23 cellular contexts compared by ENCODE assay signal in the genomic region with DNA sequence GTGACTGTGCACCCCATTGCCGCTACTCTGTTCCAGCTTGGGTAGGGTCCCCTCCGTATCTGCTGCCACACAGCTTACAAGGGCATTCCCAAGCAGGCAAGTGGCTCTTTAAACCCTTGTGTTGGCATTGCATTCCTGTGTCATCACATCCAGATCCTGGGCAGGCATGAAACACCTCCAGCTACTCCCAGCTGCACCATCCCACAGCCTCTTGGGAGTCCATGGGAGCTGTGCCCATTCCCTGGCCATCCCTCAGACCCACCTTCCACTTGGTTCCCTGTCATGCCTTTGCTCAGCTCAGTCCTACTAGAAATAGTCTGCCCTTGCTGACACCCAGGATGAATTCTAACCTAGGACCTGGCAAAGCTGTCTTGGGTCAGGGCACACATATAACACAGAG.
DNase-seq lines count a peak whose midpoint lies in the region; ATAC-seq and TF ChIP-seq lines count a peak whose summit lies in the region.
"Had no signal": no experiment of that assay in that cellular context is flagged by ENCODE, and none has a peak within 500 bp of the region (broad histone marks: within the 10 kb centered on the region; RNA-seq: fewer than 3 reads in every experiment).

No MANE protein-coding gene starts in this region.

- peaks cover 2% of the 10 kb centered on the region for H3K27me3 Mint-ChIP-seq in brain
- no peaks in the 10 kb centered on the region for H3K27me3 Mint-ChIP-seq in neural crest cell (ENCODE audit: low read depth)

- peak overlapping the region; percentile 80 for H3K27ac ChIP-seq in cardiac muscle cell
- peak overlapping the region; percentile 79 to 86 (median 84) for H3K27ac ChIP-seq in gastrocnemius medialis
- H3K27ac ChIP-seq in tibial nerve: no peak overlapping the region
- H3K27ac ChIP-seq: C4-2B, HL-60, KMS-11, RWPE1, SJCRH30 had no signal

- H3K36me3 Mint-ChIP-seq in brain (peaks cover 4% of the 10 kb centered on the region), neural crest cell (ENCODE audit: low read depth) (no peaks in the 10 kb centered on the region)

- H3K36me3 ChIP-seq in cardiac muscle cell: no peaks in the 10 kb centered on the region
- H3K36me3 ChIP-seq in gastrocnemius medialis: no peaks in the 10 kb centered on the region
- no peaks in the 10 kb centered on the region for H3K36me3 ChIP-seq in tibial nerve
- H3K36me3 ChIP-seq: SJCRH30 had no signal

- H3K4me1 ChIP-seq in cardiac muscle cell (ENCODE audit: low read depth): peaks cover 78% of the 10 kb centered on the region
- peaks cover 42 to 48% of the 10 kb centered on the region in 2 donors for H3K4me1 ChIP-seq in gastrocnemius medialis
- H3K4me1 ChIP-seq in tibial nerve: peaks cover 0 to 42% (median 30%) of the 10 kb centered on the region in 4 donors

- H3K4me1 Mint-ChIP-seq in brain (peaks cover 100% of the 10 kb centered on the region), neural crest cell (peaks cover 88% of the 10 kb centered on the region)

- H3K27me3 ChIP-seq in cardiac muscle cell: no peaks in the 10 kb centered on the region
- H3K27me3 ChIP-seq in gastrocnemius medialis: no peaks in the 10 kb centered on the region
- no peaks in the 10 kb centered on the region for H3K27me3 ChIP-seq in tibial nerve
- H3K27me3 ChIP-seq: SJCRH30 had no signal

- intact Hi-C loops in Right ventricle myocardium inferior (cut with DNase I) (no loop called here), gastrocnemius medialis (cut with DNase I; ENCODE audit: low total_unique reads) (loop anchor here (5.0 to 10.0 kb wide), 3 partner anchors 49 to 568 kb away; no protein-coding TSS in a partner anchor)

- H3K4me3 Mint-ChIP-seq in brain: peak overlapping the region in 2 of 5 experiments; percentile 13 to 47
- peak overlapping the region; percentile 10 for H3K4me3 Mint-ChIP-seq in neural crest cell
- H3K4me3 Mint-ChIP-seq: HFFc6 had no signal

- no peaks in the 10 kb centered on the region for H3K9me3 Mint-ChIP-seq in brain
- H3K9me3 Mint-ChIP-seq in neural crest cell: peaks cover 3% of the 10 kb centered on the region
- H3K9me3 Mint-ChIP-seq: HFFc6 had no signal

- H3K27ac Mint-ChIP-seq in brain (peak overlapping the region; percentile 74 to 95 (median 82)), neural crest cell (ENCODE audit: unreplicated experiment) (no peak overlapping the region)
- H3K27ac Mint-ChIP-seq: HFFc6 had no signal

- H3K4me3 ChIP-seq in cardiac muscle cell (no peak overlapping the region), gastrocnemius medialis (no peak overlapping the region), tibial nerve (no peak overlapping the region)
- H3K4me3 ChIP-seq: SJCRH30 had no signal

- no peaks in the 10 kb centered on the region for H3K9me3 ChIP-seq in cardiac muscle cell (ENCODE audit: low read depth)
- H3K9me3 ChIP-seq in gastrocnemius medialis: no peaks in the 10 kb centered on the region
- no peaks in the 10 kb centered on the region for H3K9me3 ChIP-seq in tibial nerve
- H3K9me3 ChIP-seq: SJCRH30 had no signal

- ATAC-seq in Right ventricle myocardium inferior: no peak
- no peak for ATAC-seq in gastrocnemius medialis
- ATAC-seq in HG03432 (IDR thresholded peaks at IDR 0.05; ENCODE audit: unreplicated experiment): no peak

- 94% methylated on average over 2 of the region's 2 CpGs for WGBS in tibial nerve, 2 donors

- TF ChIP-seq EP300 in tibial nerve (IDR thresholded peaks at IDR 0.05): no peak

- in situ Hi-C loops in gastrocnemius medialis (cut with MboI; ENCODE audit: low sequenced_read_pairs in 4 of 4): no loop called here

- DNase-seq in cardiac muscle cell (ENCODE audit: low read depth in 1 of 2, low spot score in 1 of 2) (no peak), Right ventricle myocardium inferior (ENCODE audit: missing footprints) (no peak), neural crest cell (ENCODE audit: low read depth, low spot score) (no peak), gastrocnemius medialis (no peak), SHP77 (lab: John Stamatoyannopoulos, UW) (no peak), tibial nerve (ENCODE audit: low spot score in 2 of 2) (no peak)
- DNase-seq: 8988T; H7; HFFc6; NCI-H1092 treated with DMSO at 0.1 percent for 48 hours; NCI-H146; NCI-H2029; NCI-H226; NCI-H524; NCI-H774; NK-92 treated with Interleukin-12 subunit alpha and Interleukin-12 subunit beta, amount 100 ng/mL, for 24 hours; SJCRH30 had no signal

- TF ChIP-seq POLR2A in gastrocnemius medialis (IDR thresholded peaks at IDR 0.05) (no peak), tibial nerve (IDR thresholded peaks at IDR 0.05) (no peak)

- TF ChIP-seq CTCF in cardiac muscle cell (IDR thresholded peaks at IDR 0.05; ENCODE audit: low read depth, low read length) (no peak), brain (conservative IDR thresholded peaks at IDR 0.05) (no peak), neural crest cell (conservative IDR thresholded peaks at IDR 0.05) (no peak), gastrocnemius medialis (IDR thresholded peaks at IDR 0.05 in 4 of 5, conservative IDR thresholded peaks at IDR 0.05 in 1 of 5) (no peak), tibial nerve (IDR thresholded peaks at IDR 0.05) (no peak)

Comparison
In these comparisons a context has a peak if more than half of its experiments do, and no peak if none do; other contexts are left out.
1. H3K27ac ChIP-seq: peak in cardiac muscle cell (single experiment) and gastrocnemius medialis (4 of 4); none in tibial nerve (0 of 4).